In the genomic region with DNA sequence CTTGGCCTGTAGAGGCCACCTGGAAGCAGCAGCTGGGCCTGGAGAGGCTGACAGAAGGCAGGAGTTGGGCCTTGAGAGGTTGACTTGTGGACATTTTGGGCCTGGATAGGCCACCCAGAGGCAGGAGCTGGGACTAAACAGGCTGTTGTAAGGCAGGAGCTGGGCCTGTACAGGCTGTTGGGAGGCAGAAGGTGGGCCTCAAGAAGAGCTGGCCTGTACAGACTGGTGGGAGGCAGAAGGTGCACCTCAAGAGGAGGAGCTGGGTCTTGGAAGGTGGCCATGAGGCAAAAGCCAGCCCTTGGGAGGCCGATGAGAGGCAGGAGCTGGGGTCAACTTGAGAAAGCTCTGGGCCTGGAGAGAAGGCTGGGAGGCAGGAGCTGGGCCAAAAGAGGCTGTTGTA, we compare ENCODE assay signal across 39 cellular contexts. TPM values are rescaled to one million over a fixed set of nuclear protein-coding genes. Genes with fewer than 3 reads are reported as not detected.
"Had no signal": no experiment of that assay in that cellular context is flagged by ENCODE, and none has a peak within 500 bp of the region (broad histone marks: within the 10 kb centered on the region; RNA-seq: fewer than 3 reads in every experiment).

No MANE protein-coding gene starts in this region.

- H3K36me3 ChIP-seq: adrenal gland, brain microvascular endothelial cell, breast epithelium had no signal

- H3K9me3 ChIP-seq: adrenal gland had no signal

- H3K4me3 Mint-ChIP-seq: activated B cell treated with CpG ODN at 0.5 μM for 24 hours; activated CD4-positive, alpha-beta memory T cell treated with anti-CD3 and anti-CD28 coated beads for 36 hours; activated CD4-positive, alpha-beta T cell treated with anti-CD3 and anti-CD28 coated beads, Interleukin-2, amount 10 ng/mL, durations not matched to agents 24 days and 14 days; activated CD8-positive, alpha-beta T cell treated with anti-CD3 and anti-CD28 coated beads for 36 hours; activated naive CD4-positive, alpha-beta T cell treated with anti-CD3 and anti-CD28 coated beads for 36 hours; activated naive CD8-positive, alpha-beta T cell treated with anti-CD3 and anti-CD28 coated beads for 36 hours; activated T-cell treated with anti-CD3 and anti-CD28 coated beads, Interleukin-2, amount 50 U/mL, for 4 hours; activated T-cell treated with anti-CD3 and anti-CD28 coated beads, Interleukin-2, amount 50 U/mL, for 72 hours; activated T-helper 1 cell treated with anti-CD3 and anti-CD28 coated beads, Interleukin-12 subunit alpha, Interleukin-12 subunit beta, Interleukin-2, Interleukin-4 antibody, amounts not matched to agents 30 ng/mL and 10 ng/mL and 1 ng/mL, durations not matched to agents 14 hours and 24 hours and 36 hours; activated T-helper 17 cell treated with anti-CD3 and anti-CD28 coated beads, Interleukin-2, amount 50 U/mL, for 72 hours; T-helper 1 cell treated with Interleukin-12 subunit alpha and Interleukin-12 subunit beta and Interleukin-4 antibody, amounts not matched to agents 30 μg/mL and 1 μg/mL, for 36 hours; T-helper 2 cell treated with Interferon-gamma antibody and Interleukin-4, amounts not matched to agents 5 μg/mL and 100 μg/mL, for 36 hours had no signal

- H3K27ac Mint-ChIP-seq: activated B cell treated with CpG ODN at 0.5 μM for 24 hours; activated CD4-positive, alpha-beta memory T cell treated with anti-CD3 and anti-CD28 coated beads for 36 hours; activated CD4-positive, alpha-beta T cell treated with anti-CD3 and anti-CD28 coated beads, Interleukin-2, amount 10 ng/mL, durations not matched to agents 24 days and 14 days; activated CD8-positive, alpha-beta T cell treated with anti-CD3 and anti-CD28 coated beads for 36 hours; activated naive CD4-positive, alpha-beta T cell treated with anti-CD3 and anti-CD28 coated beads for 36 hours; activated naive CD8-positive, alpha-beta T cell treated with anti-CD3 and anti-CD28 coated beads for 36 hours; activated T-cell treated with anti-CD3 and anti-CD28 coated beads, Interleukin-2, amount 50 U/mL, for 72 hours; activated T-helper 1 cell treated with anti-CD3 and anti-CD28 coated beads, Interleukin-12 subunit alpha, Interleukin-12 subunit beta, Interleukin-2, Interleukin-4 antibody, amounts not matched to agents 30 ng/mL and 10 ng/mL and 1 ng/mL, durations not matched to agents 14 hours and 24 hours and 36 hours; activated T-helper 17 cell treated with anti-CD3 and anti-CD28 coated beads, Interleukin-2, amount 50 U/mL, for 72 hours; T-helper 1 cell treated with Interleukin-12 subunit alpha and Interleukin-12 subunit beta and Interleukin-4 antibody, amounts not matched to agents 30 μg/mL and 1 μg/mL, for 36 hours; T-helper 2 cell treated with Interferon-gamma antibody and Interleukin-4, amounts not matched to agents 5 μg/mL and 100 μg/mL, for 36 hours had no signal

- H3K4me1 ChIP-seq: adrenal gland, body of pancreas, breast epithelium had no signal

- ATAC-seq: activated CD8-positive, alpha-beta T cell treated with anti-CD3 and anti-CD28 coated beads for 36 hours; activated naive CD4-positive, alpha-beta T cell treated with anti-CD3 and anti-CD28 coated beads, Interleukin-2, amount 50 U/mL, for 72 hours; activated T-cell treated with anti-CD3 and anti-CD28 coated beads, Interleukin-2, amount 50 U/mL, for 4 hours; activated T-cell treated with anti-CD3 and anti-CD28 coated beads, Interleukin-2, amount 50 U/mL, for 72 hours; activated T-helper 17 cell treated with anti-CD3 and anti-CD28 coated beads, Interleukin-2, amount 50 U/mL, for 72 hours; body of pancreas had no signal

- H3K4me1 Mint-ChIP-seq: activated B cell treated with CpG ODN at 0.5 μM for 24 hours; activated CD4-positive, alpha-beta T cell treated with anti-CD3 and anti-CD28 coated beads, Interleukin-2, amount 10 ng/mL, durations not matched to agents 24 days and 14 days; activated naive CD8-positive, alpha-beta T cell treated with anti-CD3 and anti-CD28 coated beads for 36 hours; activated T-helper 17 cell treated with anti-CD3 and anti-CD28 coated beads, Interleukin-2, amount 50 U/mL, for 72 hours had no signal

- H3K27ac ChIP-seq: adrenal gland, body of pancreas, brain microvascular endothelial cell, breast epithelium, VCaP had no signal

- H3K27me3 ChIP-seq: adrenal gland, body of pancreas, brain microvascular endothelial cell, breast epithelium had no signal

- H3K4me3 ChIP-seq: adrenal gland, body of pancreas, breast epithelium had no signal

- H3K27me3 Mint-ChIP-seq: activated B cell treated with CpG ODN at 0.5 μM for 24 hours; activated CD4-positive, alpha-beta memory T cell treated with anti-CD3 and anti-CD28 coated beads for 36 hours; activated CD4-positive, alpha-beta T cell treated with anti-CD3 and anti-CD28 coated beads, Interleukin-2, amount 10 ng/mL, durations not matched to agents 24 days and 14 days; activated CD8-positive, alpha-beta T cell treated with anti-CD3 and anti-CD28 coated beads for 36 hours; activated naive CD8-positive, alpha-beta T cell treated with anti-CD3 and anti-CD28 coated beads for 36 hours; activated T-helper 17 cell treated with anti-CD3 and anti-CD28 coated beads, Interleukin-2, amount 50 U/mL, for 72 hours had no signal

- DNase-seq: activated B cell treated with CpG ODN at 0.5 μM for 24 hours; activated CD4-positive, alpha-beta memory T cell treated with anti-CD3 and anti-CD28 coated beads for 36 hours; activated CD4-positive, alpha-beta T cell treated with anti-CD3 and anti-CD28 coated beads for 4 hours; activated CD4-positive, alpha-beta T cell treated with anti-CD3 and anti-CD28 coated beads, Interleukin-2, amount 10 ng/mL, durations not matched to agents 24 days and 14 days; activated CD4-positive, alpha-beta T cell treated with anti-CD3 and anti-CD28 coated beads, Interleukin-2, amount 50 U/mL, for 1 hour; activated CD4-positive, alpha-beta T cell treated with anti-CD3 and anti-CD28 coated beads, Interleukin-2, amount 50 U/mL, for 4 hours; activated CD4-positive, CD25-positive, alpha-beta regulatory T cell treated with anti-CD3 and anti-CD28 coated beads, Interleukin-2, amount 50 U/mL, for 72 hours; activated CD8-positive, alpha-beta memory T cell treated with anti-CD3 and anti-CD28 coated beads, Interleukin-2, amount 50 U/mL, for 4 hours; activated CD8-positive, alpha-beta T cell treated with anti-CD3 and anti-CD28 coated beads for 36 hours; activated effector memory CD4-positive, alpha-beta T cell treated with anti-CD3 and anti-CD28 coated beads, Interleukin-2, amount 50 U/mL, for 16 hours; activated gamma-delta T cell treated with Interleukin-2 at 50 U/mL for 16 hours; activated naive CD4-positive, alpha-beta T cell; activated naive CD4-positive, alpha-beta T cell treated with anti-CD3 and anti-CD28 coated beads for 36 hours; activated naive CD4-positive, alpha-beta T cell treated with anti-CD3 and anti-CD28 coated beads, Interleukin-2, amount 50 U/mL, for 16 hours; activated naive CD8-positive, alpha-beta T cell treated with anti-CD3 and anti-CD28 coated beads for 36 hours; activated T-cell treated with anti-CD3 and anti-CD28 coated beads for 4 hours; activated T-cell treated with anti-CD3 and anti-CD28 coated beads, Interleukin-2, amount 50 U/mL, for 1 hour; activated T-cell treated with anti-CD3 and anti-CD28 coated beads, Interleukin-2, amount 50 U/mL, for 4 hours; activated T-cell treated with anti-CD3 and anti-CD28 coated beads, Interleukin-2, amount 50 U/mL, for 72 hours; adrenal gland; amniotic stem cell; aorta; body of pancreas; brain microvascular endothelial cell; central memory CD4-positive, alpha-beta T cell; T-helper 1 cell; T-helper 2 cell; T-helper 9 cell had no signal

- H3K36me3 Mint-ChIP-seq: activated CD4-positive, alpha-beta memory T cell treated with anti-CD3 and anti-CD28 coated beads for 36 hours had no signal

RNA-seq across cellular contexts. Expression of gene OR4C45, which starts 45.3 kb away (rescaled TPM):
- total RNA-seq: activated B cell treated with CpG ODN at 0.5 μM for 24 hours; activated CD4-positive, alpha-beta memory T cell treated with anti-CD3 and anti-CD28 coated beads for 36 hours; activated CD4-positive, alpha-beta T cell treated with anti-CD3 and anti-CD28 coated beads, Interleukin-2, amount 10 ng/mL, durations not matched to agents 24 days and 14 days; activated CD8-positive, alpha-beta memory T cell treated with anti-CD3 and anti-CD28 coated beads for 36 hours; activated CD8-positive, alpha-beta T cell treated with anti-CD3 and anti-CD28 coated beads for 36 hours; activated naive CD4-positive, alpha-beta T cell treated with anti-CD3 and anti-CD28 coated beads for 36 hours; activated naive CD4-positive, alpha-beta T cell treated with anti-CD3 and anti-CD28 coated beads, Interleukin-2, amount 50 U/mL, for 72 hours; activated naive CD8-positive, alpha-beta T cell treated with anti-CD3 and anti-CD28 coated beads for 36 hours; activated T-cell treated with anti-CD3 and anti-CD28 coated beads, Interleukin-2, amount 50 U/mL, for 4 hours; activated T-cell treated with anti-CD3 and anti-CD28 coated beads, Interleukin-2, amount 50 U/mL, for 72 hours; activated T-helper 1 cell treated with anti-CD3 and anti-CD28 coated beads, Interleukin-12 subunit alpha, Interleukin-12 subunit beta, Interleukin-2, Interleukin-4 antibody, amounts not matched to agents 30 ng/mL and 10 ng/mL and 1 ng/mL, durations not matched to agents 14 hours and 24 hours and 36 hours; activated T-helper 17 cell treated with anti-CD3 and anti-CD28 coated beads, Interleukin-2, amount 50 U/mL, for 72 hours; adrenal gland; aorta; astrocyte; body of pancreas; breast epithelium; cardiac septum; cerebellum had no signal
- polyA plus RNA-seq: adrenal gland, aorta had no signal
